ENCODE assay signal across 1 cellular context in genomic region chr11:64849600-64850356, GRCh38.
TF ChIP-seq lines count a peak whose summit lies in the region.

No MANE protein-coding gene starts in this region.

TF ChIP-seq in K562, 482 proteins besides CTCF, POLR2A, EP300 and RAD21:
- no peak for TF ChIP-seq CBX8 (IDR thresholded peaks at IDR 0.05; ENCODE audit: borderline replicate concordance, extremely low read depth, low read depth, low read length, poor library complexity, severe bottlenecking)
- peak; percentile 41; the same call in 1 of the 2 replicates for TF ChIP-seq POLR2G (IDR thresholded peaks at IDR 0.05; ENCODE audit: low read depth, low read length)
- no peak for TF ChIP-seq XRCC3 (IDR thresholded peaks at IDR 0.05)
- peak; percentile 65 for TF ChIP-seq MYC (IDR thresholded peaks at IDR 0.05; ENCODE audit: low read depth, low read length)
- no peak for TF ChIP-seq MYC (CRISPR knock-in tag; IDR thresholded peaks at IDR 0.05; ENCODE audit: borderline replicate concordance, low read depth)
- peak; percentile 25; the same call in 1 of the 2 replicates for TF ChIP-seq ATF3 (IDR thresholded peaks at IDR 0.05)
- TF ChIP-seq ATF3 (CRISPR knock-in tag; conservative IDR thresholded peaks at IDR 0.05) = no peak
- peak; percentile 19; the same call in 1 of the 2 replicates for TF ChIP-seq SMAD4 (CRISPR knock-in tag; conservative IDR thresholded peaks at IDR 0.05)
- TF ChIP-seq CEBPG (CRISPR knock-in tag; IDR thresholded peaks at IDR 0.05) = no peak
- TF ChIP-seq CEBPG (tag; conservative IDR thresholded peaks at IDR 0.05 in 1 of 2, IDR thresholded peaks at IDR 0.05 in 1 of 2) = no peak
- 0 out of 2 replicates have a peak, but pooled peaks have one; percentile 2 for TF ChIP-seq JUND (IDR thresholded peaks at IDR 0.05; ENCODE audit: borderline replicate concordance, low read depth, low read length)
- no peak for TF ChIP-seq JUND (tag; IDR thresholded peaks at IDR 0.05; ENCODE audit: borderline replicate concordance, low read depth, low read length)
TF ChIP-seq in K562: peak in this region for 5.
